11 cellular contexts compared by ENCODE assay signal in genomic region chr22:20606784-20607128, GRCh38.
A peak's percentile ranks its signal among the peaks of the same experiment; 100 is the strongest.
DNase-seq lines count a peak whose midpoint lies in the region; ATAC-seq, FAIRE-seq and TF ChIP-seq lines count a peak whose summit lies in the region.
"Had no signal": no experiment of that assay in that cellular context is flagged by ENCODE, and none has a peak within 500 bp of the region (broad histone marks: within the 10 kb centered on the region; RNA-seq: fewer than 3 reads in every experiment).

No MANE protein-coding gene starts in this region.

- H3K4me1 ChIP-seq in BLaER1 treated with 17β-estradiol and CSF1 and Interleukin-3, amounts not matched to agents 10 nM and 100 nM: peaks cover 14 to 54% (median 37%) of the 10 kb centered on the region in 10 experiments
- peaks cover 4 to 11% of the 10 kb centered on the region in 2 experiments; a peak in 3 of 4 replicates for H3K4me1 ChIP-seq in HCT116 (ENCODE audit: control insufficient read depth in 1 of 2, insufficient read depth in 2 of 2, low read length in 2 of 2)
- H3K4me1 ChIP-seq in K562 (replicated peaks in 1 of 2; ENCODE audit: control insufficient read depth in 2 of 2, insufficient read depth in 2 of 2, low read length in 2 of 2): peaks cover 0 to 50% of the 10 kb centered on the region in 2 experiments; a peak in 2 of 5 replicates
- H3K4me1 ChIP-seq in thyroid gland: peaks cover 16 to 26% of the 10 kb centered on the region in 2 donors

- WGBS in K562 (ENCODE audit: insufficient coverage, low coverage, missing lambda C conversion rate): 11% methylated on average over 9 of the region's 9 CpGs
- WGBS in thyroid gland, 2 donors: 73 to 88% methylated on average over 5 to 7 of the region's 9 CpGs

- CTCF ChIA-PET in HCT116 (lab: Charles Lee): interaction anchor here (0.8 to 1.3 kb wide), 5 partner anchors 12 to 189 kb away, joined by 3 to 6 read pairs (median 5); no protein-coding TSS in a partner anchor
- CTCF ChIA-PET in K562 (lab: Yijun Ruan, JAX; ENCODE audit: low intra/inter-chr PET ratio): interaction anchor here (0.7 to 4.5 kb wide), 10 partner anchors 42 to 190 kb away, joined by 3 to 34 read pairs (median 4); no protein-coding TSS in a partner anchor

- intact Hi-C loops in HCT116 (cut with micrococcal nuclease): loop anchor here (1.0 to 2.0 kb wide), 3 partner anchors 91 to 178 kb away; no protein-coding TSS in a partner anchor
- intact Hi-C loops in K562 (cut with micrococcal nuclease): loop anchor here (1.0 to 5.0 kb wide), 3 partner anchors 91 to 176 kb away; no protein-coding TSS in a partner anchor
- intact Hi-C loops in thyroid gland (cut with DNase I): no loop called here

- BruUV-seq in HCT116 (replicated peaks; lab: Mats Ljungman, UMichigan) (no TSS peak), K562 (replicated peaks; lab: Mats Ljungman, UMichigan) (no TSS peak)

- H3K9me2 ChIP-seq in HCT116 (ENCODE audit: insufficient read depth): no peaks in the 10 kb centered on the region
- H3K9me2 ChIP-seq: SK-N-SH had no signal

- in situ Hi-C loops in K562 (cut with MboI): loop anchor here (25.0 kb wide), 1 partner anchor 531 kb away; no protein-coding TSS in a partner anchor

- POLR2A ChIA-PET in HCT116 (lab: Charles Lee) (no interaction called here), K562 (lab: Yijun Ruan, JAX) (interaction anchor here (1.0 to 21.8 kb wide), 7 partner anchors 8 to 47 kb away, joined by 3 to 234 read pairs (median 5); no protein-coding TSS in a partner anchor)

- no peak for TF ChIP-seq EP300 in K562 (IDR thresholded peaks at IDR 0.05; ENCODE audit: low read length)

- no peak for FAIRE-seq in K562 (lab: Jason Lieb, UNC)

- RAD21 ChIA-PET in HCT116 (lab: Charles Lee; ENCODE audit: low non-redundant PET in 1 of 2, low total read pairs in 2 of 2, uncharacterized antibody in 2 of 2, unreplicated experiment in 2 of 2): no interaction called here

- H3K79me2 ChIP-seq in HCT116 (ENCODE audit: insufficient read depth, low read length) (no peaks in the 10 kb centered on the region), K562 (ENCODE audit: control insufficient read depth, insufficient read depth, low read length) (no peaks in the 10 kb centered on the region)

- ATAC-seq in HCT116 (no peak), K562 (no peak), GM18870 (IDR thresholded peaks at IDR 0.05; ENCODE audit: unreplicated experiment) (no peak), HG02678 (IDR thresholded peaks at IDR 0.05; ENCODE audit: unreplicated experiment) (no peak)

- H3K4me3 ChIP-seq in BLaER1 treated with 17β-estradiol and CSF1 and Interleukin-3, amounts not matched to agents 10 nM and 100 nM: no peak overlapping the region; a peak in 1 of 20 replicates
- H3K4me3 ChIP-seq in HCT116 (replicated peaks in 1 of 2; ENCODE audit: low read depth in 1 of 2, low read length in 2 of 2) (no peak overlapping the region), K562 (no peak overlapping the region), thyroid gland (replicated peaks in 1 of 3) (no peak overlapping the region)
- H3K4me3 ChIP-seq: Peyer's patch had no signal

- TF ChIP-seq POLR2A in HCT116 (IDR thresholded peaks at IDR 0.05; ENCODE audit: borderline replicate concordance, extremely low read depth, insufficient read depth, insufficient read length) (no peak), K562 (conservative IDR thresholded peaks at IDR 0.05) (no peak), thyroid gland (IDR thresholded peaks at IDR 0.05) (no peak)

- H4K20me1 ChIP-seq in BLaER1 treated with 17β-estradiol and CSF1 and Interleukin-3, amounts not matched to agents 10 nM and 100 nM: peaks cover 0 to 16% (median 0%) of the 10 kb centered on the region in 11 experiments; a peak in 1 of 22 replicates
- no peaks in the 10 kb centered on the region for H4K20me1 ChIP-seq in HCT116 (ENCODE audit: insufficient read depth)
- peaks cover 76% of the 10 kb centered on the region for H4K20me1 ChIP-seq in K562 (replicated peaks; ENCODE audit: control insufficient read depth, insufficient read depth, low read length)

- H3K9ac ChIP-seq in BLaER1 treated with 17β-estradiol and CSF1 and Interleukin-3, amounts not matched to agents 10 nM and 100 nM: peak overlapping the region in 4 of 11 experiments; percentile 20 to 36 (median 28); a peak in 5 of 22 replicates
- H3K9ac ChIP-seq in HCT116 (ENCODE audit: low read length) (no peak overlapping the region), K562 (ENCODE audit: insufficient read depth in 1 of 2, low read depth in 2 of 2, low read length in 2 of 2) (peak overlapping the region in 1 of 2 experiments; percentile 48; a peak in 2 of 4 replicates)
- H3K9ac ChIP-seq: SK-N-SH had no signal

- TF ChIP-seq RAD21 in HCT116 (IDR thresholded peaks at IDR 0.05; ENCODE audit: low read depth) (no peak), K562 (CRISPR knock-in tag; conservative IDR thresholded peaks at IDR 0.05 in 1 of 2, IDR thresholded peaks at IDR 0.05 in 1 of 2) (no peak)

- no peaks in the 10 kb centered on the region for H3K9me3 ChIP-seq in BLaER1 treated with 17β-estradiol and CSF1 and Interleukin-3, amounts not matched to agents 10 nM and 100 nM (replicated peaks in 1 of 11)
- no peaks in the 10 kb centered on the region for H3K9me3 ChIP-seq in HCT116 (ENCODE audit: control insufficient read depth in 1 of 2, insufficient read depth in 1 of 2, low read depth in 1 of 2, low read length in 2 of 2)
- H3K9me3 ChIP-seq in K562 (replicated peaks; ENCODE audit: control insufficient read depth, insufficient read depth, low read depth, low read length): no peaks in the 10 kb centered on the region
- no peaks in the 10 kb centered on the region for H3K9me3 ChIP-seq in thyroid gland
- H3K9me3 ChIP-seq: Peyer's patch, SK-N-SH had no signal

- TF ChIP-seq CTCF in HCT116 (IDR thresholded peaks at IDR 0.05 in 2 of 3, conservative IDR thresholded peaks at IDR 0.05 in 1 of 3; ENCODE audit: borderline replicate concordance in 1 of 3, insufficient read depth in 1 of 3, low read depth in 2 of 3, low read length in 2 of 3) (no peak), K562 (IDR thresholded peaks at IDR 0.05 in 2 of 3, conservative IDR thresholded peaks at IDR 0.05 in 1 of 3; ENCODE audit: insufficient read depth in 2 of 3, low read depth in 1 of 3, low read length in 3 of 3) (no peak), thyroid gland (IDR thresholded peaks at IDR 0.05) (no peak)

- DNase-seq in HCT116 (ENCODE audit: low read depth, low spot score): no peak
- DNase-seq in K562 (ENCODE audit: extremely low read depth in 1 of 4, low spot score in 3 of 4): no peak
- no peak for DNase-seq in thyroid gland
- DNase-seq in stimulated activated CD4-positive, alpha-beta T cell treated with anti-CD3 and anti-CD28 coated beads, Interleukin-2, amount 100 ng/mL, for 48 hours: no peak
- DNase-seq: NCI-H1417 treated with DMSO at 0.1 percent for 48 hours, NCI-H446 treated with DMSO at 0.1 percent for 48 hours had no signal

- H3K36me3 ChIP-seq in BLaER1 treated with 17β-estradiol and CSF1 and Interleukin-3, amounts not matched to agents 10 nM and 100 nM: no peaks in the 10 kb centered on the region
- H3K36me3 ChIP-seq in HCT116 (ENCODE audit: control insufficient read depth in 1 of 2, insufficient read depth in 2 of 2, low read length in 2 of 2): no peaks in the 10 kb centered on the region
- H3K36me3 ChIP-seq in K562 (ENCODE audit: control insufficient read depth, insufficient read depth, low read length): no peaks in the 10 kb centered on the region
- H3K36me3 ChIP-seq in thyroid gland: no peaks in the 10 kb centered on the region
- H3K36me3 ChIP-seq: Peyer's patch had no signal

- H2AFZ ChIP-seq in HCT116 (ENCODE audit: low read depth, low read length, poor library complexity, severe bottlenecking) (peak overlapping the region; percentile 88), K562 (ENCODE audit: low read depth, low read length) (no peak overlapping the region)

- peak overlapping the region; percentile 62 to 91 (median 73) for H3K4me2 ChIP-seq in BLaER1 treated with 17β-estradiol and CSF1 and Interleukin-3, amounts not matched to agents 10 nM and 100 nM
- H3K4me2 ChIP-seq in HCT116 (ENCODE audit: low read length) (peak overlapping the region; percentile 37; the same call in 1 of the 2 replicates), K562 (ENCODE audit: insufficient read depth, low read length) (no peak overlapping the region)
- H3K4me2 ChIP-seq: SK-N-SH had no signal

- H3K27me3 ChIP-seq in BLaER1 treated with 17β-estradiol and CSF1 and Interleukin-3, amounts not matched to agents 10 nM and 100 nM: peaks cover 0 to 13% (median 0%) of the 10 kb centered on the region in 11 experiments; a peak in 3 of 22 replicates
- no peaks in the 10 kb centered on the region for H3K27me3 ChIP-seq in HCT116 (ENCODE audit: insufficient read depth, low read length)
- peaks cover 58 to 99% of the 10 kb centered on the region in 2 experiments; a peak in 4 of 5 replicates for H3K27me3 ChIP-seq in K562 (ENCODE audit: control insufficient read depth in 2 of 2, insufficient read depth in 2 of 2, low read length in 2 of 2)
- no peaks in the 10 kb centered on the region for H3K27me3 ChIP-seq in thyroid gland
- H3K27me3 ChIP-seq: Peyer's patch had no signal

- H3K27ac ChIP-seq in BLaER1 treated with 17β-estradiol and CSF1 and Interleukin-3, amounts not matched to agents 10 nM and 100 nM: no peak overlapping the region; a peak in 1 of 22 replicates
- no peak overlapping the region for H3K27ac ChIP-seq in HCT116 (ENCODE audit: low read depth, low read length)
- H3K27ac ChIP-seq in K562 (ENCODE audit: extremely low read depth, low read depth, low read length): no peak overlapping the region
- peak overlapping the region; percentile 1 to 56 (median 36) for H3K27ac ChIP-seq in thyroid gland
- H3K27ac ChIP-seq: Peyer's patch had no signal

- H3K9me1 ChIP-seq in K562 (ENCODE audit: control insufficient read depth, insufficient read depth, low read length): peaks cover 8% of the 10 kb centered on the region

TF ChIP-seq in HCT116, 20 proteins besides CTCF, POLR2A, EP300 and RAD21 (continues in another document):
- TF ChIP-seq SRF (IDR thresholded peaks at IDR 0.05; ENCODE audit: low read depth) (no peak), EZH2 (IDR thresholded peaks at IDR 0.05) (no peak), SIN3A (IDR thresholded peaks at IDR 0.05; ENCODE audit: low read depth) (no peak), ZNF274 (IDR thresholded peaks at IDR 0.05; ENCODE audit: low read depth, low read length) (no peak)
- TF ChIP-seq, protein P1, sequence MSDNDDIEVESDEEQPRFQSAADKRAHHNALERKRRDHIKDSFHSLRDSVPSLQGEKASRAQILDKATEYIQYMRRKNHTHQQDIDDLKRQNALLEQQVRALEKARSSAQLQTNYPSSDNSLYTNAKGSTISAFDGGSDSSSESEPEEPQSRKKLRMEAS (IDR thresholded peaks at IDR 0.05): no peak

Comparison
In these comparisons a context has a peak if more than half of its experiments do, and no peak if none do; other contexts are left out.
1. H3K27ac ChIP-seq: peak in thyroid gland (3 of 3); none in BLaER1 treated with 17β-estradiol and CSF1 and Interleukin-3, amounts not matched to agents 10 nM and 100 nM (0 of 11), HCT116 (single experiment) and K562 (single experiment).